ENCODE assay signal across 6 cellular contexts in genomic region chr17:43233307-43233706, GRCh38. TPM values are rescaled to one million over a fixed set of nuclear protein-coding genes. Genes with fewer than 3 reads are reported as not detected.
"Had no signal": no experiment of that assay in that cellular context is flagged by ENCODE, and none has a peak within 500 bp of the region (broad histone marks: within the 10 kb centered on the region; RNA-seq: fewer than 3 reads in every experiment).

No MANE protein-coding gene starts in this region.

RNA-seq across cellular contexts. Expression of gene RNU2-1, which starts 0.5 kb away (rescaled TPM):
- total RNA-seq: GM23248, HT-29, IMR-90 had no signal

RNA-seq across cellular contexts. Expression of gene CCDC200, which starts 4.9 kb away (rescaled TPM):
- total RNA-seq: GM23248, H1, H9, HT-29, IMR-90, K562 had no signal
